ENCODE assay signal across 2 cellular contexts in genomic region chrX:65058626-65059025, GRCh38. TPM values are rescaled to one million over a fixed set of nuclear protein-coding genes. Genes with fewer than 3 reads are reported as not detected.
"Had no signal": no experiment of that assay in that cellular context is flagged by ENCODE, and none has a peak within 500 bp of the region (broad histone marks: within the 10 kb centered on the region; RNA-seq: fewer than 3 reads in every experiment).

No MANE protein-coding gene starts in this region.

RNA-seq across cellular contexts. Expression of gene ZC3H12B, which starts 24.0 kb away (rescaled TPM):
- total RNA-seq: M059J, MCF 10A had no signal
